In the genomic region with DNA sequence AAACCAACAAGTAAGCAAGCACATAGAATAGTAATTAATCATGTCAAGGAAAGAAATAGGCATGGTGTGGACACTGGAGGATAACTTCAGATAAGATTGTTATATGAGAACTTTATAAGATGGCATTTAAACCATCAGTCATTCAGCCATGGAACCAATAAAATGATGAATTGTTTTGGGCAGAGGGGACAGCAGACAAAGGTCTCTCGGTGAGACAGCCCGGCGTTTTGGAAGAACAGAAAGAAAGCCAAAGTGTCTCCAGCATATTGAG, we compare ENCODE assay signal across 8 cellular contexts. TPM values are rescaled to one million over a fixed set of nuclear protein-coding genes. Genes with fewer than 3 reads are reported as not detected.
DNase-seq lines count a peak whose midpoint lies in the region; ATAC-seq, FAIRE-seq and TF ChIP-seq lines count a peak whose summit lies in the region.

No MANE protein-coding gene starts in this region.

- peak overlapping the region; percentile 91 for H3K4me3 ChIP-seq in CD8-positive, alpha-beta memory T cell (ENCODE audit: low read length)
- H3K4me3 ChIP-seq in PC-9 (peak overlapping the region; percentile 58; the same call in 1 of the 2 replicates), endothelial cell of umbilical vein (replicated peaks in 1 of 3; ENCODE audit: insufficient read depth in 1 of 3, low read depth in 1 of 3, low read length in 3 of 3) (peak overlapping the region; percentile 38 to 80 (median 48)), pancreas (peak overlapping the region in 3 of 4 donors; percentile 26 to 61 (median 46))

- no peaks in the 10 kb centered on the region for H3K36me3 ChIP-seq in CD8-positive, alpha-beta memory T cell (ENCODE audit: insufficient read depth, low read length)
- H3K36me3 ChIP-seq in PC-9 (ENCODE audit: low read depth) = no peaks in the 10 kb centered on the region
- H3K36me3 ChIP-seq in endothelial cell of umbilical vein (ENCODE audit: control insufficient read depth in 2 of 2, extremely low read depth in 1 of 2, insufficient read depth in 2 of 2, low read length in 2 of 2) = no peaks in the 10 kb centered on the region
- no peaks in the 10 kb centered on the region for H3K36me3 ChIP-seq in pancreas

- H2AFZ ChIP-seq in PC-9 (peak overlapping the region; percentile 68; the same call in 1 of the 2 replicates), endothelial cell of umbilical vein (ENCODE audit: low read depth, low read length) (peak overlapping the region; percentile 63)

- FAIRE-seq in endothelial cell of umbilical vein (lab: Jason Lieb, UNC) (no peak), pancreas (lab: Jason Lieb, UNC) (no peak), GM12891 (lab: Jason Lieb, UNC) (no peak)

- no peaks in the 10 kb centered on the region for H4K20me1 ChIP-seq in PC-9 (ENCODE audit: insufficient read depth)
- no peaks in the 10 kb centered on the region for H4K20me1 ChIP-seq in endothelial cell of umbilical vein (replicated peaks; ENCODE audit: control insufficient read depth, extremely low read depth, insufficient read depth, low read length)

- 2 to 10% methylated on average over 3 of the region's 3 CpGs for WGBS in pancreas, 2 donors

- peak overlapping the region; percentile 99 for H3K27ac ChIP-seq in CD8-positive, alpha-beta memory T cell (ENCODE audit: low read depth, low read length)
- peak overlapping the region; percentile 53 for H3K27ac ChIP-seq in PC-9
- H3K27ac ChIP-seq in endothelial cell of umbilical vein (ENCODE audit: insufficient read depth, low read depth, low read length) = peak overlapping the region; percentile 9
- peak overlapping the region; percentile 96 to 99 (median 98) for H3K27ac ChIP-seq in pancreas

- ATAC-seq in pancreas = no peak
- ATAC-seq in esophagus mucosa = no peak
- no peak for ATAC-seq in HG03025 (IDR thresholded peaks at IDR 0.05; ENCODE audit: low FRiP score, unreplicated experiment)

- H3F3A ChIP-seq in PC-9 (ENCODE audit: insufficient read depth, low read depth) = peaks cover 20% of the 10 kb centered on the region

- peak overlapping the region; percentile 90 to 98 (median 94) for H3K4me3 Mint-ChIP-seq in CD8-positive, alpha-beta memory T cell

- H3K79me2 ChIP-seq in PC-9 (ENCODE audit: low read depth) (no peaks in the 10 kb centered on the region), endothelial cell of umbilical vein (ENCODE audit: control insufficient read depth, insufficient read depth, low read length) (no peaks in the 10 kb centered on the region)

- no peaks in the 10 kb centered on the region for H3K9me2 ChIP-seq in PC-9 (ENCODE audit: insufficient read depth)

- peak overlapping the region; percentile 64 for H3K9ac ChIP-seq in endothelial cell of umbilical vein (replicated peaks; ENCODE audit: extremely low read depth, insufficient read depth, low read length)

- peaks cover 34% of the 10 kb centered on the region for H3K4me1 ChIP-seq in CD8-positive, alpha-beta memory T cell (ENCODE audit: insufficient read depth, low read length)
- H3K4me1 ChIP-seq in PC-9 (replicated peaks; ENCODE audit: insufficient read depth) (peaks cover 20% of the 10 kb centered on the region), endothelial cell of umbilical vein (ENCODE audit: control insufficient read depth, extremely low read depth, insufficient read depth, low read length) (peaks cover 13% of the 10 kb centered on the region), pancreas (peaks cover 0 to 30% (median 14%) of the 10 kb centered on the region in 3 donors)

- CTCF ChIA-PET in CD8-positive, alpha-beta memory T cell (lab: Charles Lee) = interaction anchor here (0.9 to 3.8 kb wide), 11 partner anchors 12 to 1351 kb away, joined by 3 to 24 read pairs (median 10); partner anchors contain the start of genes AFF1, HERC5 and HERC6
- CTCF ChIA-PET in PC-9 (lab: Charles Lee) = no interaction called here
- CTCF ChIA-PET in endothelial cell of umbilical vein (lab: Charles Lee) = interaction anchor here (0.6 to 2.6 kb wide), 12 partner anchors 12 to 229 kb away, joined by 3 to 32 read pairs (median 9); partner anchors contain the start of genes HERC5 and HERC6

- H3K27me3 ChIP-seq in CD8-positive, alpha-beta memory T cell (ENCODE audit: insufficient read depth, low read length, poor library complexity, severe bottlenecking) = no peaks in the 10 kb centered on the region
- no peaks in the 10 kb centered on the region for H3K27me3 ChIP-seq in PC-9 (ENCODE audit: insufficient read depth, low read depth)
- no peaks in the 10 kb centered on the region for H3K27me3 ChIP-seq in endothelial cell of umbilical vein (ENCODE audit: control insufficient read depth in 2 of 2, insufficient read depth in 2 of 2, low read length in 2 of 2)
- no peaks in the 10 kb centered on the region for H3K27me3 ChIP-seq in pancreas

- BruUV-seq in PC-9 (replicated peaks; lab: Mats Ljungman, UMichigan) (no TSS peak), endothelial cell of umbilical vein (replicated peaks; lab: Mats Ljungman, UMichigan) (no TSS peak)

- no peak for TF ChIP-seq POLR2A in endothelial cell of umbilical vein (IDR thresholded peaks at IDR 0.05; ENCODE audit: low read depth, low read length)
- no peak for TF ChIP-seq POLR2A in GM12891 (IDR thresholded peaks at IDR 0.05; ENCODE audit: low read depth, low read length)

- no peak for DNase-seq in CD8-positive, alpha-beta memory T cell
- DNase-seq in PC-9 = no peak
- no peak for DNase-seq in endothelial cell of umbilical vein (ENCODE audit: low read depth, low spot score)
- no peak for DNase-seq in pancreas
- no peak for DNase-seq in GM12891 (ENCODE audit: insufficient read length, low spot score)
- DNase-seq in GDM1 (lab: John Stamatoyannopoulos, UW) = no peak

- H3K9me3 ChIP-seq in CD8-positive, alpha-beta memory T cell (ENCODE audit: low read length) = no peaks in the 10 kb centered on the region
- H3K9me3 ChIP-seq in PC-9 (ENCODE audit: insufficient read depth, low read depth) (no peaks in the 10 kb centered on the region), endothelial cell of umbilical vein (replicated peaks; ENCODE audit: control insufficient read depth, insufficient read depth, low read length) (no peaks in the 10 kb centered on the region), pancreas (no peaks in the 10 kb centered on the region)

- peak overlapping the region; percentile 97 to 100 (median 98) for H3K27ac Mint-ChIP-seq in CD8-positive, alpha-beta memory T cell

- dilution Hi-C loops in endothelial cell of umbilical vein (cut with MboI; ENCODE audit: extremely low pct_ligation_motif_present, low sequenced_read_pairs) = no loop called here

- H3K4me2 ChIP-seq in PC-9 (peak overlapping the region; percentile 95), endothelial cell of umbilical vein (ENCODE audit: insufficient read depth, low read length) (peak overlapping the region; percentile 92)

- H3K4me1 Mint-ChIP-seq in CD8-positive, alpha-beta memory T cell = peaks cover 41 to 43% (median 43%) of the 10 kb centered on the region in 3 donors

- H3K27me3 Mint-ChIP-seq in CD8-positive, alpha-beta memory T cell = peaks cover 0 to 1% of the 10 kb centered on the region in 2 donors

- H3K9me1 ChIP-seq in endothelial cell of umbilical vein (replicated peaks; ENCODE audit: control insufficient read depth, extremely low read depth, insufficient read depth, low read length) = no peaks in the 10 kb centered on the region

- TF ChIP-seq CTCF in PC-9 (conservative IDR thresholded peaks at IDR 0.05) (no peak), endothelial cell of umbilical vein (IDR thresholded peaks at IDR 0.05; ENCODE audit: extremely low read depth in 1 of 2, insufficient read depth in 1 of 2, low read depth in 1 of 2, low read length in 2 of 2) (no peak), pancreas (IDR thresholded peaks at IDR 0.05) (no peak)

- H3K9me3 Mint-ChIP-seq in CD8-positive, alpha-beta memory T cell = no peaks in the 10 kb centered on the region

- intact Hi-C loops in PC-9 (cut with micrococcal nuclease; ENCODE audit: unreplicated experiment) = loop anchor here (2.0 kb wide), 3 partner anchors 36 to 172 kb away; partner anchors contain the start of genes HERC5 and HERC6
- intact Hi-C loops in endothelial cell of umbilical vein (cut with micrococcal nuclease) = loop anchor here (2.0 to 10.0 kb wide), 2 partner anchors 94 to 310 kb away; partner anchors contain the start of genes HERC3 and HERC6
- intact Hi-C loops in pancreas (cut with DNase I) = no loop called here

- POLR2A ChIA-PET in CD8-positive, alpha-beta memory T cell (lab: Charles Lee) = interaction anchor here (0.6 to 3.1 kb wide), 14 partner anchors 9 to 1349 kb away, joined by 3 to 71 read pairs (median 5); partner anchors contain the start of genes HERC3, HERC5 and HERC6
- POLR2A ChIA-PET in PC-9 (lab: Charles Lee; ENCODE audit: unreplicated experiment) (no interaction called here), endothelial cell of umbilical vein (lab: Charles Lee) (interaction anchor here (1.3 kb wide), 1 partner anchor 66 kb away, joined by 3 read pairs; no protein-coding TSS in a partner anchor)

- H3K36me3 Mint-ChIP-seq in CD8-positive, alpha-beta memory T cell = peaks cover 0 to 18% (median 0%) of the 10 kb centered on the region in 3 donors

TF ChIP-seq in endothelial cell of umbilical vein, 7 proteins besides CTCF, POLR2A, EP300 and RAD21 (continues in another document):
- TF ChIP-seq GATA2 (IDR thresholded peaks at IDR 0.05; ENCODE audit: insufficient read depth, insufficient read length, low read depth, low read length) = no peak
- no peak for TF ChIP-seq MYC (IDR thresholded peaks at IDR 0.05; ENCODE audit: low read depth, low read length)
- TF ChIP-seq POLR2AphosphoS5 (IDR thresholded peaks at IDR 0.05; ENCODE audit: insufficient read depth, low read depth, low read length) = no peak

TF ChIP-seq in GM12891, 5 proteins besides CTCF, POLR2A, EP300 and RAD21 (continues in another document):
- TF ChIP-seq POLR2AphosphoS5 (IDR thresholded peaks at IDR 0.05; ENCODE audit: low read depth, low read length) = no peak
- TF ChIP-seq POU2F2 (IDR thresholded peaks at IDR 0.05; ENCODE audit: low read depth, low read length) = no peak
- TF ChIP-seq PAX5 (IDR thresholded peaks at IDR 0.05; ENCODE audit: insufficient read depth, low read length, severe bottlenecking) = no peak
- no peak for TF ChIP-seq TAF1 (IDR thresholded peaks at IDR 0.05; ENCODE audit: low read depth, low read length)

RNA-seq across cellular contexts. Expression of gene PPM1K, which starts 0.8 kb away (rescaled TPM):
- total RNA-seq in CD8-positive, alpha-beta memory T cell = 10 to 100 TPM; 38.2 to 44.3 TPM
- polyA plus RNA-seq in CD8-positive, alpha-beta memory T cell = 81.9 TPM
- total RNA-seq in PC-9 (2021) (5.4 and 5.7 TPM in 2 replicates), endothelial cell of umbilical vein (8.6 and 10.4 TPM in 2 replicates), pancreas (10 to 100 TPM; 10.7 to 21.7 (median 15.6) TPM), esophagus mucosa (7.7 TPM)
- polyA plus RNA-seq in endothelial cell of umbilical vein (3.7 and 4.0 TPM in 2 replicates), pancreas (10 to 100 TPM in 1 of 2 donors, 1 to 10 TPM in 1; 4.4 to 11.7 TPM)
- polyA plus RNA-seq in endothelial cell of umbilical vein (2011; cell fraction: cytosol; rRNA removed) = 3.0 and 4.3 TPM in 2 replicates
- 15.0 and 15.7 TPM in 2 replicates for polyA plus RNA-seq in endothelial cell of umbilical vein (2011; cell fraction: nucleus; rRNA removed)
- polyA plus RNA-seq in endothelial cell of umbilical vein (2012) = 2.4 and 2.5 TPM in 2 replicates
- 30.7 and 42.0 TPM in 2 replicates for polyA minus RNA-seq in endothelial cell of umbilical vein
- polyA minus RNA-seq in endothelial cell of umbilical vein (2011; cell fraction: cytosol; rRNA and poly(A)+ RNA removed) = 1.2 TPM
- 26.4 and 30.7 TPM in 2 replicates for polyA minus RNA-seq in endothelial cell of umbilical vein (2011; cell fraction: nucleus; rRNA and poly(A)+ RNA removed)
- 12.1 TPM for polyA plus RNA-seq in GM12891 (2012; ENCODE audit: low read depth, missing spikeins)

Comparison
In these comparisons a context has a peak if more than half of its experiments do, and no peak if none do; other contexts are left out.
1. H3K27ac ChIP-seq: peak in every context shown above with its lines; median percentile 99 in CD8-positive, alpha-beta memory T cell; 98 in pancreas; 53 in PC-9; 9 in endothelial cell of umbilical vein.
2. intact Hi-C loops: an anchor here in PC-9 (2.0 kb wide) and endothelial cell of umbilical vein (2.0 to 10.0 kb wide); none called in pancreas.